8 cellular contexts compared by ENCODE assay signal in the genomic region with DNA sequence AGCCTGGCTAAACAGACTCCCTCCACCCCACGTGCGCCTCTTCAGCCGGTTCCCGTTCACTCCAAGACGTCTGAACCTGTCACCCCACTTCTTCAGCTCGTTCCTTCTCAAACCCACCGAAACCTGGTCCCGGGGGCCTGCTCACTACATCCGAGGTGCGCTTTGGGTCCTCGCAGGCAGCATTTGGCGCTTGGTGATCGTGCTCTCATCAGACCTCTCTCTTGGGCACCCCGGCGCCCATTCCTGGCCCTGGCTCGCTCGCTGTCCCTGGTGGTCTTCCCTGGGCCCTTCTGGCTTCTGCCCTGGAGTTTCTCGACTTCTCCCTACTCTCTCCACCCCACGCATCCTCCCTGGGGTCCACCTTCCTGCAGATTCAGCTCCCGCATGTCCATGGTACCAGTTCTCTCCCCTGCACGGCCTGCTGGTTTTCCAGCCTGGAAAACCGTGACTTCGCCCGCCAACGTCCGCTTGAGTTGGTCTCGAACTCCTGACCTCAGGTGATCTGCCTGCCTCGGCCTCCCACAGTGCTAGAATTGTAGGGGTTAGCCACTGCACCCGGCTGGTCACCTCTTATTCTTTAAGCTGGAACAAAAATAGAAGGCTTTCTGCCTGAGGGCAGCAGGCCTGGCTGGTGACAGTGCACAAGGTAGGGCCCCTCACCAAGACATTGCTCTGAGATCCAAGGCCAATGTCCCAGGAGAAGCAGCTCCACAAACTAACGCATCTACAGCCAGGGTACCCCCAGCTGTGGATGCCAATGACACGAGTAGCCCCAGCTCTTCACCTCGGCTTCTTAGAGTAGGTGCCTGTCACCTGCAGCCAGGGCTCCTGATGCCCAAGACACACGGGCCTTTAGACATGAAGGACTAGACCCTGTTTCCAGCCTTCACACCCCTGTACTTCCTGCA. TPM values are rescaled to one million over a fixed set of nuclear protein-coding genes. Genes with fewer than 3 reads are reported as not detected.
DNase-seq lines count a peak whose midpoint lies in the region; ATAC-seq and TF ChIP-seq lines count a peak whose summit lies in the region.

No MANE protein-coding gene starts in this region.

- no peak for ATAC-seq in heart left ventricle
- ATAC-seq in body of pancreas = no peak
- ATAC-seq in aorta (ENCODE audit: low FRiP score) = no peak

- no peak overlapping the region for H2BK5ac ChIP-seq in mesenchymal stem cell (ENCODE audit: low read depth, low read length, poor library complexity, severe bottlenecking)

- peak overlapping the region; percentile 6 to 95 for H2BK12ac ChIP-seq in mesenchymal stem cell (ENCODE audit: low read length in 2 of 2)

- peak overlapping the region; percentile 81 to 91 for H3K18ac ChIP-seq in mesenchymal stem cell (ENCODE audit: low read depth in 1 of 2, low read length in 2 of 2)

- no peaks in the 10 kb centered on the region for H3K9me3 ChIP-seq in heart left ventricle
- H3K9me3 ChIP-seq in body of pancreas = no peaks in the 10 kb centered on the region
- H3K9me3 ChIP-seq in mesenchymal stem cell (ENCODE audit: control insufficient read depth, low read length) = no peaks in the 10 kb centered on the region
- H3K9me3 ChIP-seq in aorta (ENCODE audit: control insufficient read depth, low read length) = no peaks in the 10 kb centered on the region

- WGBS in heart left ventricle, 4 donors = 76 to 79% (median 78%) methylated on average over 32 to 33 of the region's 33 CpGs
- WGBS in body of pancreas, 2 donors = 74% methylated on average over 31 to 33 of the region's 33 CpGs
- 93% methylated on average over 33 of the region's 33 CpGs for WGBS in mesenchymal stem cell
- 68 to 69% methylated on average over 32 to 33 of the region's 33 CpGs for WGBS in aorta, 2 donors

- no peak overlapping the region for H2AFZ ChIP-seq in mesenchymal stem cell (ENCODE audit: low read depth, low read length)

- no peak overlapping the region for H2BK120ac ChIP-seq in mesenchymal stem cell (ENCODE audit: low read depth, low read length)

- TF ChIP-seq CTCF in heart left ventricle (IDR thresholded peaks at IDR 0.05) (no peak), body of pancreas (IDR thresholded peaks at IDR 0.05) (no peak), GM20000 (IDR thresholded peaks at IDR 0.05; ENCODE audit: extremely low read depth, missing control alignments) (no peak)

- peak overlapping the region; percentile 71 for H3K4me2 ChIP-seq in mesenchymal stem cell (ENCODE audit: low read length, poor library complexity, severe bottlenecking)

- H3K23ac ChIP-seq in mesenchymal stem cell (ENCODE audit: low read length in 2 of 2) = no peak overlapping the region

- intact Hi-C loops in heart left ventricle (cut with DNase I) = loop anchor here in 2 of 10 donors (5.0 kb wide), 2 partner anchors 222 to 232 kb away; no protein-coding TSS in a partner anchor
- intact Hi-C loops in cardiac septum (cut with DNase I) = no loop called here
- intact Hi-C loops in body of pancreas (cut with DNase I) = no loop called here
- intact Hi-C loops in aorta (cut with DNase I) = loop anchor here in 1 of 2 donors (2.0 kb wide), 1 partner anchor 113 kb away; the partner anchor contains the start of gene COTL1

- H3K9ac ChIP-seq in mesenchymal stem cell (ENCODE audit: low read length) = peak overlapping the region; percentile 90

- peak overlapping the region; percentile 90 for H4K91ac ChIP-seq in mesenchymal stem cell (ENCODE audit: low read length)

- peak overlapping the region in 1 of 2 experiments; percentile 53 for H3K14ac ChIP-seq in mesenchymal stem cell (ENCODE audit: low read length in 2 of 2)

- TF ChIP-seq POLR2A in heart left ventricle (IDR thresholded peaks at IDR 0.05) (no peak), body of pancreas (IDR thresholded peaks at IDR 0.05) (no peak)

- H3K4ac ChIP-seq in mesenchymal stem cell (ENCODE audit: low read depth in 1 of 2, low read length in 2 of 2) = peak overlapping the region; percentile 27 to 80

- DNase-seq in heart left ventricle (peak in 1 of 5 donors; percentile 23), cardiac septum (ENCODE audit: low spot score) (no peak), body of pancreas (no peak), mesenchymal stem cell (no peak), aorta (peak; percentile 55 to 63), activated gamma-delta T cell (lab: John Stamatoyannopoulos, UW) (no peak), GM20000 (ENCODE audit: low spot score) (no peak), HT-29 (ENCODE audit: low spot score) (no peak)

- H3K79me1 ChIP-seq in mesenchymal stem cell (replicated peaks; ENCODE audit: low read length, poor library complexity, severe bottlenecking) = peaks cover 16% of the 10 kb centered on the region

- H3K36me3 ChIP-seq in heart left ventricle (peaks cover 0 to 7% (median 0%) of the 10 kb centered on the region in 9 donors), body of pancreas (replicated peaks in 1 of 2; ENCODE audit: insufficient read depth in 1 of 2, low read depth in 2 of 2) (no peaks in the 10 kb centered on the region), mesenchymal stem cell (ENCODE audit: control insufficient read depth in 1 of 2, insufficient read depth in 2 of 2, low read depth in 1 of 2, low read length in 2 of 2) (peaks cover 14 to 15% of the 10 kb centered on the region in 2 experiments), aorta (ENCODE audit: control insufficient read depth in 1 of 2, insufficient read depth in 2 of 2, low read length in 1 of 2) (no peaks in the 10 kb centered on the region)

- peak overlapping the region in 11 of 12 donors; percentile 36 to 91 (median 82) for H3K27ac ChIP-seq in heart left ventricle
- H3K27ac ChIP-seq in body of pancreas = peak overlapping the region; percentile 71 to 85 (median 77)
- H3K27ac ChIP-seq in mesenchymal stem cell (ENCODE audit: low read length, poor library complexity, severe bottlenecking) = peak overlapping the region; percentile 52
- H3K27ac ChIP-seq in aorta (ENCODE audit: low read depth in 1 of 2, low read length in 2 of 2) = peak overlapping the region in 1 of 2 donors; percentile 60

- peak overlapping the region; percentile 18 to 98 (median 80) for H3K4me3 ChIP-seq in heart left ventricle
- no peak overlapping the region for H3K4me3 ChIP-seq in body of pancreas
- peak overlapping the region in 1 of 2 experiments; percentile 93 for H3K4me3 ChIP-seq in mesenchymal stem cell (ENCODE audit: insufficient read depth in 1 of 2, low read depth in 1 of 2, low read length in 2 of 2)
- no peak overlapping the region for H3K4me3 ChIP-seq in aorta (ENCODE audit: low read length in 2 of 2)

- H3K27me3 ChIP-seq in heart left ventricle (no peaks in the 10 kb centered on the region), body of pancreas (no peaks in the 10 kb centered on the region), mesenchymal stem cell (ENCODE audit: control insufficient read depth in 1 of 2, insufficient read depth in 1 of 2, low read length in 2 of 2) (no peaks in the 10 kb centered on the region), aorta (ENCODE audit: control insufficient read depth in 1 of 2, insufficient read depth in 2 of 2, low read length in 1 of 2) (no peaks in the 10 kb centered on the region)

- H2AK5ac ChIP-seq in mesenchymal stem cell (ENCODE audit: low read length, severe bottlenecking) = peak overlapping the region; percentile 14

- H2BK15ac ChIP-seq in mesenchymal stem cell (ENCODE audit: low read depth, poor library complexity, severe bottlenecking) = peak overlapping the region; percentile 83

- peaks cover 3 to 32% (median 18%) of the 10 kb centered on the region in 12 donors for H3K4me1 ChIP-seq in heart left ventricle
- H3K4me1 ChIP-seq in body of pancreas = peaks cover 18% of the 10 kb centered on the region
- peaks cover 36% of the 10 kb centered on the region for H3K4me1 ChIP-seq in mesenchymal stem cell (ENCODE audit: control insufficient read depth, insufficient read depth, low read depth, low read length)
- H3K4me1 ChIP-seq in aorta (ENCODE audit: control insufficient read depth in 1 of 2, insufficient read depth in 2 of 2, low read length in 2 of 2) = peaks cover 0 to 5% of the 10 kb centered on the region in 2 donors

- peak overlapping the region; percentile 88 for H4K8ac ChIP-seq in mesenchymal stem cell (ENCODE audit: low read length)

RNA-seq across cellular contexts. Expression of gene MEAK7, which starts 1.0 kb away (rescaled TPM):
- total RNA-seq in heart left ventricle = 10 to 100 TPM in 1 of 9 donors, 1 to 10 TPM in 8; 4.0 to 13.2 (median 5.5) TPM
- polyA plus RNA-seq in heart left ventricle = 1 to 10 TPM; 2.2 to 4.0 TPM
- total RNA-seq in cardiac septum = 8.5 TPM
- total RNA-seq in body of pancreas = 10 to 100 TPM in 1 of 2 donors, 1 to 10 TPM in 1; 6.7 to 11.2 TPM
- 13.8 TPM for polyA plus RNA-seq in mesenchymal stem cell (2013, experiment 1 of 2)
- 14.8 TPM for polyA plus RNA-seq in mesenchymal stem cell (2013, experiment 2 of 2)
- 10 to 100 TPM; 17.4 to 23.9 TPM for total RNA-seq in aorta
- polyA plus RNA-seq in aorta = 1 to 10 TPM; 3.4 to 5.8 TPM
- 7.4 and 11.3 TPM in 2 replicates for total RNA-seq in HT-29 (2014; rRNA removed; shearing (Covaris generic))

Comparison
In these comparisons a context has a peak if more than half of its experiments do, and no peak if none do; other contexts are left out.
1. DNase-seq: peak in aorta (2 of 2); none in cardiac septum (single experiment), body of pancreas (0 of 4), mesenchymal stem cell (single experiment), activated gamma-delta T cell (single experiment), GM20000 (single experiment) and HT-29 (single experiment).
2. H3K4me3 ChIP-seq: peak in heart left ventricle (12 of 12); none in body of pancreas (0 of 2) and aorta (0 of 2).